In genomic region chr16:11497329-11497805, GRCh38 we compare ENCODE assay signal across 8 cellular contexts.
DNase-seq lines count a peak whose midpoint lies in the region; ATAC-seq and TF ChIP-seq lines count a peak whose summit lies in the region.

No MANE protein-coding gene starts in this region.

- DNase-seq in Ammon's horn (ENCODE audit: low spot score) (peak; percentile 96), HCEC 1CT (peak; percentile 51), NCI-H526 (lab: John Stamatoyannopoulos, UW) (peak; percentile 81 to 93), astrocyte of the hippocampus (ENCODE audit: low read depth, low spot score) (peak; percentile 92), hepatocyte (ENCODE audit: low spot score) (peak; percentile 80), renal cortical epithelial cell (ENCODE audit: low read depth) (peak; percentile 81)

- H3K4me1 ChIP-seq in hepatocyte (ENCODE audit: insufficient read depth): peaks cover 19% of the 10 kb centered on the region

- no peak overlapping the region for H3K4me3 ChIP-seq in hepatocyte

- TF ChIP-seq CTCF in hepatocyte (IDR thresholded peaks at IDR 0.05; ENCODE audit: poor library complexity): no peak

- H3K36me3 ChIP-seq in hepatocyte (replicated peaks; ENCODE audit: insufficient read depth, low read depth): no peaks in the 10 kb centered on the region

- no peaks in the 10 kb centered on the region for H3K9me3 ChIP-seq in hepatocyte (ENCODE audit: low read depth)

- ATAC-seq in HG02870 (IDR thresholded peaks at IDR 0.05; ENCODE audit: unreplicated experiment) (no peak), HG02610 (IDR thresholded peaks at IDR 0.05; ENCODE audit: unreplicated experiment) (no peak)

- no peaks in the 10 kb centered on the region for H4K20me1 ChIP-seq in hepatocyte (ENCODE audit: insufficient read depth, poor library complexity, severe bottlenecking)

- H3K27me3 ChIP-seq in hepatocyte: no peaks in the 10 kb centered on the region

- peak overlapping the region; percentile 92 for H3K27ac ChIP-seq in hepatocyte

- H3K9me2 ChIP-seq in hepatocyte (replicated peaks; ENCODE audit: insufficient read depth): no peaks in the 10 kb centered on the region

- H3K79me2 ChIP-seq in hepatocyte: no peaks in the 10 kb centered on the region

- WGBS in hepatocyte (ENCODE audit: low lambda C conversion rate, missing lambda C conversion rate): 28% methylated on average over 10 of the region's 10 CpGs

- peak overlapping the region; percentile 32 for H2AFZ ChIP-seq in hepatocyte

- H3K4me2 ChIP-seq in hepatocyte: peak overlapping the region; percentile 10
